ENCODE assay signal across 8 cellular contexts in genomic region chr3:33980252-33980651, GRCh38.
DNase-seq lines count a peak whose midpoint lies in the region; ATAC-seq and TF ChIP-seq lines count a peak whose summit lies in the region.

No MANE protein-coding gene starts in this region.

- TF ChIP-seq POLR2A in lower leg skin (IDR thresholded peaks at IDR 0.05), result no peak

- no peaks in the 10 kb centered on the region for H3K79me2 ChIP-seq in osteoblast (ENCODE audit: insufficient read depth, low read length)

- H3K4me3 ChIP-seq in osteoblast (ENCODE audit: insufficient read depth, low read length) (no peak overlapping the region), lower leg skin (ENCODE audit: low read depth, poor library complexity, severe bottlenecking) (no peak overlapping the region)

- no peaks in the 10 kb centered on the region for H3K36me3 ChIP-seq in osteoblast (ENCODE audit: insufficient read depth, low read length)

- H3K27ac ChIP-seq in osteoblast (ENCODE audit: low read depth, low read length), result no peak overlapping the region

- H4K20me1 ChIP-seq in osteoblast (ENCODE audit: insufficient read depth, low read length), result no peaks in the 10 kb centered on the region

- 39 to 48% methylated on average over 3 of the region's 3 CpGs for WGBS in lower leg skin, 2 donors

- no peak overlapping the region for H3K4me2 ChIP-seq in osteoblast (ENCODE audit: insufficient read depth, low read length)

- intact Hi-C loops in Right ventricle myocardium inferior (cut with DNase I) (no loop called here), lower leg skin (cut with DNase I; ENCODE audit: low total_unique reads) (no loop called here)

- H3K4me1 ChIP-seq in osteoblast (ENCODE audit: insufficient read depth, low read length), result no peaks in the 10 kb centered on the region

- TF ChIP-seq CTCF in GM10266 (IDR thresholded peaks at IDR 0.05; ENCODE audit: control insufficient read depth, insufficient read depth, low read depth, missing control alignments) (peak; percentile 63), osteoblast (IDR thresholded peaks at IDR 0.05; ENCODE audit: extremely low read depth, low read depth, low read length) (peak; percentile 91), lower leg skin (IDR thresholded peaks at IDR 0.05) (no peak)

- no peaks in the 10 kb centered on the region for H3K9me3 ChIP-seq in osteoblast (ENCODE audit: low read depth, low read length)

- peak; percentile 19 for DNase-seq in GM10266 (ENCODE audit: extremely low spot score)
- peak; percentile 69 for DNase-seq in NCI-H2029 treated with DMSO at 0.1 percent for 48 hours (lab: John Stamatoyannopoulos, UW)
- DNase-seq in cerebellar cortex (ENCODE audit: low spot score), result peak; percentile 72
- peak; percentile 81 for DNase-seq in osteoblast (ENCODE audit: insufficient read length, low spot score, missing footprints)
- no peak for DNase-seq in Right ventricle myocardium inferior (ENCODE audit: missing footprints)
- DNase-seq in lower leg skin (ENCODE audit: low spot score in 2 of 2), result no peak

- ATAC-seq in Right ventricle myocardium inferior, result no peak
- ATAC-seq in HG02840 (IDR thresholded peaks at IDR 0.05; ENCODE audit: low FRiP score, unreplicated experiment), result no peak
- ATAC-seq in GM21381 (IDR thresholded peaks at IDR 0.05; ENCODE audit: unreplicated experiment), result no peak

- H3K27me3 ChIP-seq in osteoblast (ENCODE audit: insufficient read depth, low read length), result no peaks in the 10 kb centered on the region

- no peak overlapping the region for H2AFZ ChIP-seq in osteoblast (ENCODE audit: low read length)

Comparison
In these comparisons a context has a peak if more than half of its experiments do, and no peak if none do; other contexts are left out.
1. DNase-seq: peak in GM10266 (single experiment), NCI-H2029 treated with DMSO at 0.1 percent for 48 hours (single experiment), cerebellar cortex (single experiment) and osteoblast (single experiment); none in Right ventricle myocardium inferior (single experiment) and lower leg skin (0 of 2).
2. CTCF ChIP-seq: peak in GM10266 (single experiment) and osteoblast (single experiment); none in lower leg skin (0 of 3).